ENCODE assay signal across 21 cellular contexts in the genomic region with DNA sequence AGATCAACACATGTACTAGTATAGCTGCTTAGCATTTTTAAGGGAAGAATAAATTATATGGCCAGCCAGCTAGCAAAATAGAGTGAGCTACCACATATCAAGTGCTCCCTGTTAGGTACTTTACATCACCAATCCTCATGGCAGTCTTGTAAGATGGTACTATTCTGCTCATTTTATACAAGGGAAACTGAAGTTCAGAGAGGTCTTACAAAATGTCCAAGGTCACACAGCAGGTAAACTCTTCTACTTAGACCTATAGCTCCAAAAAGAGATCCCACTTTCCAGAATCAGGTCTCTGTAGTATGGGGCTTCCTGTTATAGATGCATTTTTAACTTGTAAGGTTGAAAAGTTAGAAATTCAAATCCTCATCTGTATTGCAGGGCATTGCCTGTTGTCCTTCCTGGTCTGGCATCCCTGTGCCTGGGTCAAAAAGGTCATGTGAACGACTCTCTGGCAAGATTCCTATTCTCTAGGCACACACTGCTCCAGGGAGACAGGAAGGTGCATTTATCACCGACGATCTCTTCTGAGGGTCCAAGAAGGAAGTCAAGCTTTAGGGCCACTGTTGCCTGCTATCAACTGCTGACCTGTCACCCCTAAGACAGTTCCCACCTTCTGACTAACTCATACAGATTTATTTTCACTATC. TPM values are rescaled to one million over a fixed set of nuclear protein-coding genes. Genes with fewer than 3 reads are reported as not detected.
DNase-seq lines count a peak whose midpoint lies in the region; ATAC-seq and TF ChIP-seq lines count a peak whose summit lies in the region.
"Had no signal": no experiment of that assay in that cellular context is flagged by ENCODE, and none has a peak within 500 bp of the region (broad histone marks: within the 10 kb centered on the region; RNA-seq: fewer than 3 reads in every experiment).

No MANE protein-coding gene starts in this region.

- peak overlapping the region; percentile 50 for H3K4me3 Mint-ChIP-seq in activated naive CD8-positive, alpha-beta T cell
- H3K4me3 Mint-ChIP-seq in activated naive CD8-positive, alpha-beta T cell treated with anti-CD3 and anti-CD28 coated beads for 36 hours, result no peak overlapping the region
- no peak overlapping the region for H3K4me3 Mint-ChIP-seq in type B pancreatic cell
- no peak overlapping the region for H3K4me3 Mint-ChIP-seq in activated T-helper 2 cell treated with anti-CD3 and anti-CD28 coated beads, Interferon-gamma antibody, Interleukin-2, Interleukin-4, amounts not matched to agents 10 μg/mL and 5 μg/mL and 100 μg/mL, durations not matched to agents 14 hours and 24 hours and 36 hours (ENCODE audit: low read depth)
- H3K4me3 Mint-ChIP-seq: activated CD4-positive, alpha-beta T cell treated with anti-CD3 and anti-CD28 coated beads, Interleukin-2, amount 10 ng/mL, durations not matched to agents 24 days and 14 days; activated CD8-positive, alpha-beta memory T cell treated with anti-CD3 and anti-CD28 coated beads, Interleukin-2, amount 10 ng/mL, durations not matched to agents 7 days and 5 days; activated naive CD8-positive, alpha-beta T cell treated with anti-CD3 and anti-CD28 coated beads, Interleukin-2, amount 10 ng/mL, durations not matched to agents 7 days and 5 days; B cell had no signal

- intact Hi-C loops in activated T-helper 2 cell treated with anti-CD3 and anti-CD28 coated beads, Interferon-gamma antibody, Interleukin-2, Interleukin-4, amounts not matched to agents 10 μg/mL and 5 μg/mL and 100 μg/mL, durations not matched to agents 14 hours and 24 hours and 36 hours (cut with micrococcal nuclease), result no loop called here

- no peak for DNase-seq in activated naive CD8-positive, alpha-beta T cell treated with anti-CD3 and anti-CD28 coated beads for 36 hours
- peak; percentile 22 for DNase-seq in globus pallidus (ENCODE audit: low spot score)
- DNase-seq in type B pancreatic cell (ENCODE audit: extremely low spot score, unreplicated experiment), result no peak
- DNase-seq in activated T-helper 2 cell treated with anti-CD3 and anti-CD28 coated beads, Interferon-gamma antibody, Interleukin-2, Interleukin-4, amounts not matched to agents 10 μg/mL and 5 μg/mL and 100 μg/mL, durations not matched to agents 14 hours and 24 hours and 36 hours (ENCODE audit: low spot score), result no peak
- DNase-seq in NCI-H2107 (lab: John Stamatoyannopoulos, UW), result no peak
- DNase-seq: activated CD4-positive, alpha-beta T cell treated with anti-CD3 and anti-CD28 coated beads, Interleukin-2, amount 10 ng/mL, durations not matched to agents 24 days and 14 days; activated CD8-positive, alpha-beta memory T cell treated with anti-CD3 and anti-CD28 coated beads, Interleukin-2, amount 10 ng/mL, durations not matched to agents 7 days and 5 days; activated naive CD8-positive, alpha-beta T cell treated with anti-CD3 and anti-CD28 coated beads, Interleukin-2, amount 10 ng/mL, durations not matched to agents 7 days and 5 days; central memory CD4-positive, alpha-beta T cell; GOT3; Kasumi-1; left ventricle myocardium inferior had no signal

- TF ChIP-seq CTCF in VCaP (conservative IDR thresholded peaks at IDR 0.05) (no peak), type B pancreatic cell (conservative IDR thresholded peaks at IDR 0.05) (no peak)

- H3K27me3 Mint-ChIP-seq in activated naive CD8-positive, alpha-beta T cell, result no peaks in the 10 kb centered on the region
- H3K27me3 Mint-ChIP-seq in activated naive CD8-positive, alpha-beta T cell treated with anti-CD3 and anti-CD28 coated beads for 36 hours, result no peaks in the 10 kb centered on the region
- no peaks in the 10 kb centered on the region for H3K27me3 Mint-ChIP-seq in type B pancreatic cell
- no peaks in the 10 kb centered on the region for H3K27me3 Mint-ChIP-seq in activated T-helper 2 cell treated with anti-CD3 and anti-CD28 coated beads, Interferon-gamma antibody, Interleukin-2, Interleukin-4, amounts not matched to agents 10 μg/mL and 5 μg/mL and 100 μg/mL, durations not matched to agents 14 hours and 24 hours and 36 hours (ENCODE audit: low read depth)
- H3K27me3 Mint-ChIP-seq: activated CD4-positive, alpha-beta T cell treated with anti-CD3 and anti-CD28 coated beads, Interleukin-2, amount 10 ng/mL, durations not matched to agents 24 days and 14 days; activated CD8-positive, alpha-beta memory T cell treated with anti-CD3 and anti-CD28 coated beads, Interleukin-2, amount 10 ng/mL, durations not matched to agents 7 days and 5 days; activated naive CD8-positive, alpha-beta T cell treated with anti-CD3 and anti-CD28 coated beads, Interleukin-2, amount 10 ng/mL, durations not matched to agents 7 days and 5 days; B cell had no signal

- peak overlapping the region; percentile 4; the same call in 1 of the 2 replicates for H3K27ac ChIP-seq in VCaP
- H3K27ac ChIP-seq: A549, ascending aorta, HL-60, left ventricle myocardium inferior, thoracic aorta had no signal

- ATAC-seq in GM19463 (IDR thresholded peaks at IDR 0.05; ENCODE audit: unreplicated experiment), result no peak
- ATAC-seq: A549; activated CD8-positive, alpha-beta memory T cell treated with anti-CD3 and anti-CD28 coated beads, Interleukin-2, amount 10 ng/mL, durations not matched to agents 7 days and 5 days had no signal

- peaks cover 62% of the 10 kb centered on the region for H3K4me1 Mint-ChIP-seq in activated naive CD8-positive, alpha-beta T cell (ENCODE audit: low read depth)
- H3K4me1 Mint-ChIP-seq in activated naive CD8-positive, alpha-beta T cell treated with anti-CD3 and anti-CD28 coated beads for 36 hours, result peaks cover 58% of the 10 kb centered on the region
- peaks cover 22% of the 10 kb centered on the region for H3K4me1 Mint-ChIP-seq in type B pancreatic cell (ENCODE audit: unreplicated experiment)
- H3K4me1 Mint-ChIP-seq in activated T-helper 2 cell treated with anti-CD3 and anti-CD28 coated beads, Interferon-gamma antibody, Interleukin-2, Interleukin-4, amounts not matched to agents 10 μg/mL and 5 μg/mL and 100 μg/mL, durations not matched to agents 14 hours and 24 hours and 36 hours (ENCODE audit: low read depth), result peaks cover 38% of the 10 kb centered on the region

- no peaks in the 10 kb centered on the region for H3K9me3 Mint-ChIP-seq in activated naive CD8-positive, alpha-beta T cell (ENCODE audit: low read depth)
- H3K9me3 Mint-ChIP-seq in activated naive CD8-positive, alpha-beta T cell treated with anti-CD3 and anti-CD28 coated beads for 36 hours, result no peaks in the 10 kb centered on the region
- H3K9me3 Mint-ChIP-seq in type B pancreatic cell, result no peaks in the 10 kb centered on the region
- H3K9me3 Mint-ChIP-seq in activated T-helper 2 cell treated with anti-CD3 and anti-CD28 coated beads, Interferon-gamma antibody, Interleukin-2, Interleukin-4, amounts not matched to agents 10 μg/mL and 5 μg/mL and 100 μg/mL, durations not matched to agents 14 hours and 24 hours and 36 hours, result no peaks in the 10 kb centered on the region
- H3K9me3 Mint-ChIP-seq: activated CD4-positive, alpha-beta T cell treated with anti-CD3 and anti-CD28 coated beads, Interleukin-2, amount 10 ng/mL, durations not matched to agents 24 days and 14 days; activated naive CD8-positive, alpha-beta T cell treated with anti-CD3 and anti-CD28 coated beads, Interleukin-2, amount 10 ng/mL, durations not matched to agents 7 days and 5 days had no signal

- H3K36me3 Mint-ChIP-seq in activated naive CD8-positive, alpha-beta T cell, result peaks cover 17% of the 10 kb centered on the region
- peaks cover 68% of the 10 kb centered on the region for H3K36me3 Mint-ChIP-seq in activated naive CD8-positive, alpha-beta T cell treated with anti-CD3 and anti-CD28 coated beads for 36 hours
- H3K36me3 Mint-ChIP-seq in type B pancreatic cell, result peaks cover 57% of the 10 kb centered on the region
- H3K36me3 Mint-ChIP-seq in activated T-helper 2 cell treated with anti-CD3 and anti-CD28 coated beads, Interferon-gamma antibody, Interleukin-2, Interleukin-4, amounts not matched to agents 10 μg/mL and 5 μg/mL and 100 μg/mL, durations not matched to agents 14 hours and 24 hours and 36 hours (ENCODE audit: low read depth), result peaks cover 68% of the 10 kb centered on the region

- H3K27ac Mint-ChIP-seq in activated naive CD8-positive, alpha-beta T cell, result peak overlapping the region; percentile 86
- no peak overlapping the region for H3K27ac Mint-ChIP-seq in activated naive CD8-positive, alpha-beta T cell treated with anti-CD3 and anti-CD28 coated beads for 36 hours
- H3K27ac Mint-ChIP-seq in type B pancreatic cell, result peak overlapping the region; percentile 27
- no peak overlapping the region for H3K27ac Mint-ChIP-seq in activated T-helper 2 cell treated with anti-CD3 and anti-CD28 coated beads, Interferon-gamma antibody, Interleukin-2, Interleukin-4, amounts not matched to agents 10 μg/mL and 5 μg/mL and 100 μg/mL, durations not matched to agents 14 hours and 24 hours and 36 hours
- H3K27ac Mint-ChIP-seq: activated CD8-positive, alpha-beta memory T cell treated with anti-CD3 and anti-CD28 coated beads, Interleukin-2, amount 10 ng/mL, durations not matched to agents 7 days and 5 days; B cell had no signal

RNA-seq across cellular contexts. Expression of a gene that starts 41.1 kb away (rescaled TPM):
- 10 to 100 TPM; 42.3 to 44.0 TPM for total RNA-seq in activated naive CD8-positive, alpha-beta T cell treated with anti-CD3 and anti-CD28 coated beads for 36 hours
- 23.9 and 29.6 TPM in 2 replicates for total RNA-seq in type B pancreatic cell (ENCODE audit: low replicate concordance)
- 22.8 and 26.2 TPM in 2 replicates for total RNA-seq in activated T-helper 2 cell treated with anti-CD3 and anti-CD28 coated beads, Interferon-gamma antibody, Interleukin-2, Interleukin-4, amounts not matched to agents 10 μg/mL and 5 μg/mL and 100 μg/mL, durations not matched to agents 14 hours and 24 hours and 36 hours

RNA-seq across cellular contexts. Expression of a gene that starts 53.5 kb away (rescaled TPM):
- total RNA-seq in activated naive CD8-positive, alpha-beta T cell treated with anti-CD3 and anti-CD28 coated beads for 36 hours, result under 1 TPM; 0.12 to 0.20 TPM
- total RNA-seq in type B pancreatic cell (ENCODE audit: low replicate concordance), result 1.5 and 2.4 TPM in 2 replicates
- total RNA-seq in activated T-helper 2 cell treated with anti-CD3 and anti-CD28 coated beads, Interferon-gamma antibody, Interleukin-2, Interleukin-4, amounts not matched to agents 10 μg/mL and 5 μg/mL and 100 μg/mL, durations not matched to agents 14 hours and 24 hours and 36 hours, result 1.8 and 1.9 TPM in 2 replicates
- total RNA-seq: ascending aorta, glomerular endothelial cell had no signal

RNA-seq across cellular contexts. Expression of a gene that starts 59.6 kb away (rescaled TPM):
- under 1 TPM; 0.08 to 0.20 TPM for total RNA-seq in activated naive CD8-positive, alpha-beta T cell treated with anti-CD3 and anti-CD28 coated beads for 36 hours
- 19.5 and 36.5 TPM in 2 replicates for total RNA-seq in type B pancreatic cell (ENCODE audit: low replicate concordance)
- total RNA-seq in activated T-helper 2 cell treated with anti-CD3 and anti-CD28 coated beads, Interferon-gamma antibody, Interleukin-2, Interleukin-4, amounts not matched to agents 10 μg/mL and 5 μg/mL and 100 μg/mL, durations not matched to agents 14 hours and 24 hours and 36 hours, result 0.50 and 0.57 TPM in 2 replicates

Comparison
In these comparisons a context has a peak if more than half of its experiments do, and no peak if none do; other contexts are left out.
1. H3K27ac Mint-ChIP-seq: peak in activated naive CD8-positive, alpha-beta T cell (single experiment) and type B pancreatic cell (single experiment); none in activated naive CD8-positive, alpha-beta T cell treated with anti-CD3 and anti-CD28 coated beads for 36 hours (single experiment) and activated T-helper 2 cell treated with anti-CD3 and anti-CD28 coated beads, Interferon-gamma antibody, Interleukin-2, Interleukin-4, amounts not matched to agents 10 μg/mL and 5 μg/mL and 100 μg/mL, durations not matched to agents 14 hours and 24 hours and 36 hours (single experiment).
2. RNA of a gene that starts 59.6 kb away (total RNA-seq): 19.5 to 36.5 TPM in type B pancreatic cell; 0.50 to 0.57 TPM in activated T-helper 2 cell treated with anti-CD3 and anti-CD28 coated beads, Interferon-gamma antibody, Interleukin-2, Interleukin-4, amounts not matched to agents 10 μg/mL and 5 μg/mL and 100 μg/mL, durations not matched to agents 14 hours and 24 hours and 36 hours and 0.08 to 0.20 TPM in activated naive CD8-positive, alpha-beta T cell treated with anti-CD3 and anti-CD28 coated beads for 36 hours; every median in the first group is over 10 times any median in the second.